Comparison of ENCODE assay signal across 19 cellular contexts in the genomic region with DNA sequence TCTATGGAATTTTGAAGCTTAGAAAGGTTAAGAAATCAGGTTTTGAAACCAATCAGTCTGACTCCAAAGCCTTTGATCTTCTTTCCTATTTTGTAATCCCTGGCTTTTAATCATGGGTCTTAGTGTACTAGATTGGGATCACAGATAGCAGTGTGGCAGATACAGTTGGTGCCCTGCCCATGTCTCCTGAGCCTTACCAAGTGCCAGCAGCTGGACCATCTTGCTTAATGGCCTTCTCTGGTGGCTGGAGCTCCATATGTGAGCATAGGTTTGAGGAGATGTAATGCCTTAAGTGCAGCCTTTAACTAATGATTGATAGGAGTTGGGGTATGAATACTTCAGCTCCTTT. TPM values are rescaled to one million over a fixed set of nuclear protein-coding genes. Genes with fewer than 3 reads are reported as not detected.
DNase-seq lines count a peak whose midpoint lies in the region; ATAC-seq and TF ChIP-seq lines count a peak whose summit lies in the region.
"Had no signal": no experiment of that assay in that cellular context is flagged by ENCODE, and none has a peak within 500 bp of the region (broad histone marks: within the 10 kb centered on the region; RNA-seq: fewer than 3 reads in every experiment).

No MANE protein-coding gene starts in this region.

- H3K27me3 Mint-ChIP-seq in CD4-positive, alpha-beta T cell: no peaks in the 10 kb centered on the region
- H3K27me3 Mint-ChIP-seq in stimulated activated memory B cell treated with anti-CD40 and anti-IgM and Interleukin-4, amounts not matched to agents 10 μg/mL and 1 μg/mL and 100 μg/mL, for 72 hours: no peaks in the 10 kb centered on the region
- H3K27me3 Mint-ChIP-seq: CD4-positive, CD25-positive, alpha-beta regulatory T cell had no signal

- peak overlapping the region; percentile 60 for H3K27ac Mint-ChIP-seq in CD4-positive, alpha-beta T cell
- H3K27ac Mint-ChIP-seq in stimulated activated memory B cell treated with anti-CD40 and anti-IgM and Interleukin-4, amounts not matched to agents 10 μg/mL and 1 μg/mL and 100 μg/mL, for 72 hours: peak overlapping the region; percentile 2
- H3K27ac Mint-ChIP-seq: H9 had no signal

- no peaks in the 10 kb centered on the region for H3K9me3 Mint-ChIP-seq in CD4-positive, alpha-beta T cell
- H3K9me3 Mint-ChIP-seq in stimulated activated memory B cell treated with anti-CD40 and anti-IgM and Interleukin-4, amounts not matched to agents 10 μg/mL and 1 μg/mL and 100 μg/mL, for 72 hours: no peaks in the 10 kb centered on the region
- H3K9me3 Mint-ChIP-seq: CD4-positive, CD25-positive, alpha-beta regulatory T cell; H9 had no signal

- H3K4me1 ChIP-seq in hepatocyte (ENCODE audit: insufficient read depth): no peaks in the 10 kb centered on the region

- no peaks in the 10 kb centered on the region for H4K20me1 ChIP-seq in hepatocyte (ENCODE audit: insufficient read depth, poor library complexity, severe bottlenecking)

- H3K27ac ChIP-seq in CD4-positive, alpha-beta T cell (ENCODE audit: low read depth, low read length): no peak overlapping the region
- H3K27ac ChIP-seq in WERI-Rb-1 (no peak overlapping the region), hepatocyte (no peak overlapping the region)
- H3K27ac ChIP-seq: RWPE1 had no signal

- H3K36me3 ChIP-seq in WERI-Rb-1 (no peaks in the 10 kb centered on the region), hepatocyte (replicated peaks; ENCODE audit: insufficient read depth, low read depth) (no peaks in the 10 kb centered on the region)

- H3K4me1 Mint-ChIP-seq in CD4-positive, alpha-beta T cell (ENCODE audit: low read depth): peaks cover 56% of the 10 kb centered on the region
- H3K4me1 Mint-ChIP-seq in stimulated activated memory B cell treated with anti-CD40 and anti-IgM and Interleukin-4, amounts not matched to agents 10 μg/mL and 1 μg/mL and 100 μg/mL, for 72 hours: peaks cover 27% of the 10 kb centered on the region

- no peaks in the 10 kb centered on the region for H3K27me3 ChIP-seq in CD4-positive, alpha-beta T cell (ENCODE audit: control insufficient read depth, insufficient read depth, low read length)
- H3K27me3 ChIP-seq in WERI-Rb-1 (ENCODE audit: insufficient read depth, low read depth, severe bottlenecking) (no peaks in the 10 kb centered on the region), hepatocyte (no peaks in the 10 kb centered on the region)

- H3K4me2 ChIP-seq in hepatocyte: no peak overlapping the region

- POLR2A ChIA-PET in CD4-positive, alpha-beta T cell (lab: Charles Lee): interaction anchor here (1.0 to 1.2 kb wide), 3 partner anchors 11 to 16 kb away, joined by 3 to 9 read pairs (median 3); a partner anchor contains a TSS

- DNase-seq in CD4-positive, alpha-beta T cell: no peak
- DNase-seq in WERI-Rb-1 (peak; percentile 27), left lobe of liver (ENCODE audit: low spot score) (no peak), hepatocyte (ENCODE audit: low spot score) (no peak)
- DNase-seq in activated T-cell treated with anti-CD3 and anti-CD28 coated beads, Interleukin-2, amount 50 U/mL, for 48 hours: no peak
- DNase-seq: ACHN; CD4-positive, CD25-positive, alpha-beta regulatory T cell; DND-41; H9; IMR-90; Kasumi-1; NCI-H1105 treated with DMSO at 0.1 percent for 48 hours; NCI-H187; NCI-H345; NCI-H69; OCI-M1 had no signal

- H3K9me2 ChIP-seq in hepatocyte (replicated peaks; ENCODE audit: insufficient read depth): no peaks in the 10 kb centered on the region

- no peak for ATAC-seq in CD4-positive, alpha-beta T cell (ENCODE audit: poor library complexity)
- ATAC-seq in left lobe of liver: peak; percentile 54
- no peak for ATAC-seq in stimulated activated memory B cell treated with anti-CD40 and anti-IgM and Interleukin-4, amounts not matched to agents 10 μg/mL and 1 μg/mL and 100 μg/mL, for 72 hours
- ATAC-seq in esophagus mucosa: no peak

- H3K4me3 Mint-ChIP-seq in CD4-positive, alpha-beta T cell: no peak overlapping the region
- no peak overlapping the region for H3K4me3 Mint-ChIP-seq in stimulated activated memory B cell treated with anti-CD40 and anti-IgM and Interleukin-4, amounts not matched to agents 10 μg/mL and 1 μg/mL and 100 μg/mL, for 72 hours
- H3K4me3 Mint-ChIP-seq: CD4-positive, CD25-positive, alpha-beta regulatory T cell; H9 had no signal

- intact Hi-C loops in CD4-positive, alpha-beta T cell (cut with DNase I, micrococcal nuclease): no loop called here

- H3K9me3 ChIP-seq in CD4-positive, alpha-beta T cell (ENCODE audit: control insufficient read depth, low read length): no peaks in the 10 kb centered on the region
- no peaks in the 10 kb centered on the region for H3K9me3 ChIP-seq in WERI-Rb-1 (ENCODE audit: severe bottlenecking)
- no peaks in the 10 kb centered on the region for H3K9me3 ChIP-seq in hepatocyte (ENCODE audit: low read depth)

- no peak overlapping the region for H2AFZ ChIP-seq in hepatocyte

- CTCF ChIA-PET in CD4-positive, alpha-beta T cell (lab: Charles Lee): interaction anchor here (1.8 kb wide), 1 partner anchor 12 kb away, joined by 7 read pairs; no protein-coding TSS in a partner anchor

- H3K4me3 ChIP-seq in WERI-Rb-1 (ENCODE audit: low read depth, low read length) (no peak overlapping the region), hepatocyte (no peak overlapping the region)

- TF ChIP-seq CTCF in CD4-positive, alpha-beta T cell (IDR thresholded peaks at IDR 0.05): no peak
- TF ChIP-seq CTCF in WERI-Rb-1 (IDR thresholded peaks at IDR 0.05; ENCODE audit: low read depth, low read length) (no peak), hepatocyte (IDR thresholded peaks at IDR 0.05; ENCODE audit: poor library complexity) (no peak)

- no peaks in the 10 kb centered on the region for H3K79me2 ChIP-seq in hepatocyte

- H3K36me3 Mint-ChIP-seq in CD4-positive, alpha-beta T cell (ENCODE audit: low read depth): no peaks in the 10 kb centered on the region
- no peaks in the 10 kb centered on the region for H3K36me3 Mint-ChIP-seq in stimulated activated memory B cell treated with anti-CD40 and anti-IgM and Interleukin-4, amounts not matched to agents 10 μg/mL and 1 μg/mL and 100 μg/mL, for 72 hours

RNA-seq across cellular contexts. Expression of a gene that starts 16.7 kb away (rescaled TPM):
- total RNA-seq in CD4-positive, alpha-beta T cell: 10 to 100 TPM; 24.7 to 26.3 TPM
- total RNA-seq in left lobe of liver (9.4 TPM), hepatocyte (34.9 and 45.6 TPM in 2 replicates), esophagus mucosa (14.1 TPM)
- polyA plus RNA-seq in hepatocyte: 9.5 and 11.2 TPM in 2 replicates
